ENCODE assay signal across 18 cellular contexts in the genomic region with DNA sequence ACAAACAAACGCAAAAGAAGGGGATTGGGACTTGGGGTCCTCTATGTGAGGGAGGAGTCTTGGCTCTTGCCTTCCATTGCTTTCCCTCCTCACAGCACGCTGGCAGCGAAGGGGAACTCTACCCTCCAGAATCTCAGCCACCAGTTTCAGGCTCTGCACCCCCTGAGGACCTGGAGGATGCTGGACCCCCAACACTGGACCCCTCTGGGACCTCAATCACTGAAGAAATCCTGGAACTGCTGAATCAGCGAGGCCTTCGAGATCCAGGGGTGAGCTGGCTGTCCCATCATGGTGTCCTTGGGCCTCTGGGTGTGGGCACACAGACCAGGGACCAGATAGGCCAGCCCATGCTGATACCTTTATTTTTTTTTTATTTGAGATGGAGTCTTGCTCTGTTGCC. TPM values are rescaled to one million over a fixed set of nuclear protein-coding genes. Genes with fewer than 3 reads are reported as not detected.
DNase-seq lines count a peak whose midpoint lies in the region; FAIRE-seq and TF ChIP-seq lines count a peak whose summit lies in the region.
"Had no signal": no experiment of that assay in that cellular context is flagged by ENCODE, and none has a peak within 500 bp of the region (broad histone marks: within the 10 kb centered on the region; RNA-seq: fewer than 3 reads in every experiment).

No MANE protein-coding gene starts in this region.

- H3K4me1 ChIP-seq in HEK293 (ENCODE audit: control insufficient read depth, insufficient read depth, low read length) (no peaks in the 10 kb centered on the region), mesenchymal stem cell (ENCODE audit: control insufficient read depth, insufficient read depth, low read depth, low read length) (peaks cover 5% of the 10 kb centered on the region)
- H3K4me1 ChIP-seq: BE2C had no signal

- POLR2A ChIA-PET in HEK293 (lab: Yijun Ruan, JAX) = interaction anchor here (2.3 to 13.3 kb wide), 3 partner anchors 10 to 14 kb away, joined by 5 to 255 read pairs (median 19); a partner anchor contains a TSS

- no peak overlapping the region for H2AFZ ChIP-seq in mesenchymal stem cell (ENCODE audit: low read depth, low read length)
- H2AFZ ChIP-seq: GM23248 had no signal

- peaks cover 38% of the 10 kb centered on the region for H3K79me1 ChIP-seq in mesenchymal stem cell (replicated peaks; ENCODE audit: low read length, poor library complexity, severe bottlenecking)

- H3K18ac ChIP-seq in mesenchymal stem cell (ENCODE audit: low read depth in 1 of 2, low read length in 2 of 2) = no peak overlapping the region

- H2BK12ac ChIP-seq in mesenchymal stem cell (ENCODE audit: low read length in 2 of 2) = no peak overlapping the region

- H4K91ac ChIP-seq in mesenchymal stem cell (ENCODE audit: low read length) = no peak overlapping the region

- no peak overlapping the region for H3K4ac ChIP-seq in mesenchymal stem cell (ENCODE audit: low read depth in 1 of 2, low read length in 2 of 2)

- no peak overlapping the region for H2BK5ac ChIP-seq in mesenchymal stem cell (ENCODE audit: low read depth, low read length, poor library complexity, severe bottlenecking)

- H4K8ac ChIP-seq in mesenchymal stem cell (ENCODE audit: low read length) = no peak overlapping the region

- TF ChIP-seq CTCF in HEK293 (tag by site-specific recombination; IDR thresholded peaks at IDR 0.05) = no peak

- no peak for FAIRE-seq in GM19239 (lab: Jason Lieb, UNC)
- FAIRE-seq: GM12878 had no signal

- intact Hi-C loops in posterior vena cava (cut with DNase I) = no loop called here

- H3K23ac ChIP-seq in mesenchymal stem cell (ENCODE audit: low read length in 2 of 2) = no peak overlapping the region

- H3K9ac ChIP-seq in mesenchymal stem cell (ENCODE audit: low read length) = no peak overlapping the region
- H3K9ac ChIP-seq: GM23248 had no signal

- H3K27ac ChIP-seq in HEK293 (ENCODE audit: extremely low read depth, low read depth, low read length) (no peak overlapping the region), mesenchymal stem cell (ENCODE audit: low read length, poor library complexity, severe bottlenecking) (no peak overlapping the region)
- H3K27ac ChIP-seq: GM23248 had no signal

- 96% methylated on average over 5 of the region's 5 CpGs for WGBS in mesenchymal stem cell

- H2BK120ac ChIP-seq in mesenchymal stem cell (ENCODE audit: low read depth, low read length) = no peak overlapping the region

- H3K27me3 ChIP-seq in mesenchymal stem cell (ENCODE audit: control insufficient read depth in 1 of 2, insufficient read depth in 1 of 2, low read length in 2 of 2) = no peaks in the 10 kb centered on the region
- H3K27me3 ChIP-seq: BE2C had no signal

- no peak overlapping the region for H3K4me3 ChIP-seq in HEK293 (ENCODE audit: low read depth, low read length)
- no peak overlapping the region for H3K4me3 ChIP-seq in mesenchymal stem cell (ENCODE audit: insufficient read depth in 1 of 2, low read depth in 1 of 2, low read length in 2 of 2)
- H3K4me3 ChIP-seq: GM12878, GM23248 had no signal

- no peak overlapping the region for H2AK5ac ChIP-seq in mesenchymal stem cell (ENCODE audit: low read length, severe bottlenecking)

- CTCF ChIA-PET in HEK293 (lab: Yijun Ruan, JAX) = interaction anchor here (0.6 to 1.3 kb wide), 5 partner anchors 19 to 819 kb away, joined by 3 to 5 read pairs (median 4); no protein-coding TSS in a partner anchor

- H3K36me3 ChIP-seq in HEK293 (ENCODE audit: control insufficient read depth in 2 of 2, insufficient read depth in 1 of 2, low read length in 2 of 2) (peaks cover 69 to 75% of the 10 kb centered on the region in 2 experiments), mesenchymal stem cell (ENCODE audit: control insufficient read depth in 1 of 2, insufficient read depth in 2 of 2, low read depth in 1 of 2, low read length in 2 of 2) (peaks cover 38 to 89% of the 10 kb centered on the region in 2 experiments)

- peak; percentile 4 for DNase-seq in GM19239 (ENCODE audit: insufficient read length, low spot score)
- peak; percentile 28 for DNase-seq in mesenchymal stem cell
- DNase-seq in NOMO-1 (lab: John Stamatoyannopoulos, UW; ENCODE audit: unreplicated experiment in 2 of 2) = no peak
- DNase-seq in NCI-H187 (lab: John Stamatoyannopoulos, UW) = no peak
- DNase-seq in posterior vena cava (ENCODE audit: low spot score) = no peak
- DNase-seq: ACHN; BE2C; C1 segment of cervical spinal cord; CD4-positive, CD25-positive, alpha-beta regulatory T cell; CD8-positive, alpha-beta memory T cell; COR-L47; DMS 273 treated with DMSO at 0.1 percent for 48 hours; DMS53; DND-41; EL; GM23248 had no signal

- H3K4me2 ChIP-seq in mesenchymal stem cell (ENCODE audit: low read length, poor library complexity, severe bottlenecking) = no peak overlapping the region

- H3K9me3 ChIP-seq in HEK293 (ENCODE audit: control insufficient read depth, insufficient read depth, low read depth, low read length) (no peaks in the 10 kb centered on the region), mesenchymal stem cell (ENCODE audit: control insufficient read depth, low read length) (no peaks in the 10 kb centered on the region)
- H3K9me3 ChIP-seq: BE2C had no signal

- no peak overlapping the region for H3K14ac ChIP-seq in mesenchymal stem cell (ENCODE audit: low read length in 2 of 2)

- no peak overlapping the region for H2BK15ac ChIP-seq in mesenchymal stem cell (ENCODE audit: low read depth, poor library complexity, severe bottlenecking)

TF ChIP-seq in HEK293, 187 proteins besides CTCF, POLR2A, EP300 and RAD21:
- TF ChIP-seq GLIS2 (tag by site-specific recombination; IDR thresholded peaks at IDR 0.05) (peak; percentile 63; the same call in 1 of the 2 replicates), ZNF701 (tag by site-specific recombination; IDR thresholded peaks at IDR 0.05) (no peak)

RNA-seq across cellular contexts. Expression of a gene that starts 9.6 kb away (rescaled TPM):
- 61.4 TPM for polyA plus RNA-seq in mesenchymal stem cell (2013, experiment 1 of 2)
- polyA plus RNA-seq in mesenchymal stem cell (2013, experiment 2 of 2) = 51.6 TPM
- 10 to 100 TPM; 38.1 to 48.6 TPM for total RNA-seq in posterior vena cava

RNA-seq across cellular contexts. Expression of a gene that starts 13.7 kb away (rescaled TPM):
- polyA plus RNA-seq in mesenchymal stem cell (2013, experiment 1 of 2) = 3,108 TPM
- polyA plus RNA-seq in mesenchymal stem cell (2013, experiment 2 of 2) = 3,178 TPM
- total RNA-seq in posterior vena cava = 1,000 to 10,000 TPM; 1,159 to 1,295 TPM

RNA-seq across cellular contexts. Expression of a gene that starts 15.4 kb away (rescaled TPM):
- 316 TPM for polyA plus RNA-seq in mesenchymal stem cell (2013, experiment 1 of 2)
- polyA plus RNA-seq in mesenchymal stem cell (2013, experiment 2 of 2) = 290 TPM
- total RNA-seq in posterior vena cava = 100 to 1,000 TPM; 258 to 509 TPM

RNA-seq across cellular contexts. Expression of a gene that starts 23.4 kb away (rescaled TPM):
- polyA plus RNA-seq in mesenchymal stem cell (2013, experiment 1 of 2) = 87.1 TPM
- 84.1 TPM for polyA plus RNA-seq in mesenchymal stem cell (2013, experiment 2 of 2)
- 10 to 100 TPM; 67.0 to 74.9 TPM for total RNA-seq in posterior vena cava

RNA-seq across cellular contexts. Expression of a gene that starts 30.8 kb away (rescaled TPM):
- polyA plus RNA-seq in mesenchymal stem cell (2013, experiment 1 of 2) = 31.3 TPM
- polyA plus RNA-seq in mesenchymal stem cell (2013, experiment 2 of 2) = 31.7 TPM
- 10 to 100 TPM; 32.7 to 33.3 TPM for total RNA-seq in posterior vena cava

Comparison
In these comparisons a context has a peak if more than half of its experiments do, and no peak if none do; other contexts are left out.
1. DNase-seq: peak in GM19239 (single experiment) and mesenchymal stem cell (single experiment); none in NOMO-1 (0 of 2), NCI-H187 (0 of 2) and posterior vena cava (single experiment).